1 cellular context compared by ENCODE assay signal in genomic region chr11:116791813-116792143, GRCh38.
TF ChIP-seq lines count a peak whose summit lies in the region.

Gene APOA5 (minus strand): TSS chr11:116791879. CDS start chr11:116791860, 19 bp downstream.

TF ChIP-seq in H1, 55 proteins besides CTCF, POLR2A, EP300 and RAD21:
- TF ChIP-seq TCF12 (IDR thresholded peaks at IDR 0.05; ENCODE audit: low read depth, low read length) (no peak), CHD1 (IDR thresholded peaks at IDR 0.05; ENCODE audit: low read depth, low read length) (no peak), EZH2 (IDR thresholded peaks at IDR 0.05; ENCODE audit: low read depth, low read length, severe bottlenecking) (peak; percentile 1)
